In the genomic region with DNA sequence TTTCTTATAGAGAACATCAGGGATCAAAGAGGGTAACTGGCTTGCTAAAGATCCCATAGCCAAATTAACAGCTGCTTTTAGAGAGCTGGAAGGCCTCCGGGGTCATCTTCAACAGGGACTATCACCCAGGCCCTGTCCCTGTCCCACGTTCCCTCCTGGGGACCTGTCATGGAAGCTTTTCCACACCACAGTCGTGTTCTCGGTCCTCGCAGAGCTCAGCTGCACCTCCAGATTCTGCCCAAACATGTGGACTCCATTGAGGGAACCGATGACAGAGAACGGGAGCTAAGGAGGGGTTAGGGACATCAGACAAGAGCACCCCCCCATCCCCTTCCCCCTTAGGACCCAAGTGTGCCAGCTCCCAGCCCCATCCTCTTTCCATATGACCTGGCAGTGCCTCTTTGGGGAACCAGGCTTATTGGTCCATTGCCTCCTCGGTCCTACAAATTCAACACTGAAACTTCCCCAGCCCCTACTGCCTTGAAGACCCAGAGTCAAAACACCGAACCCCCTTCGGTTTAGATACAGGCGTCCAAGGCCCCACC, we compare ENCODE assay signal across 8 cellular contexts. TPM values are rescaled to one million over a fixed set of nuclear protein-coding genes. Genes with fewer than 3 reads are reported as not detected.
DNase-seq lines count a peak whose midpoint lies in the region; TF ChIP-seq lines count a peak whose summit lies in the region.

No MANE protein-coding gene starts in this region.

- H3K27ac Mint-ChIP-seq in neural crest cell (ENCODE audit: unreplicated experiment): peak overlapping the region; percentile 67

- H3K36me3 Mint-ChIP-seq in neural crest cell (ENCODE audit: low read depth): no peaks in the 10 kb centered on the region

- no peak for TF ChIP-seq CTCF in C4-2B (conservative IDR thresholded peaks at IDR 0.05)
- no peak for TF ChIP-seq CTCF in neural crest cell (conservative IDR thresholded peaks at IDR 0.05)
- TF ChIP-seq CTCF in GM10266 (IDR thresholded peaks at IDR 0.05; ENCODE audit: control insufficient read depth, insufficient read depth, low read depth, missing control alignments): no peak

- peak overlapping the region; percentile 81 for H3K9ac ChIP-seq in NT2/D1 (ENCODE audit: insufficient read length, low read depth)

- no peaks in the 10 kb centered on the region for H3K9me3 Mint-ChIP-seq in neural crest cell

- DNase-seq in NT2/D1 (ENCODE audit: low read depth, low spot score) (no peak), neural crest cell (ENCODE audit: low read depth, low spot score) (no peak), activated gamma-delta T cell (lab: John Stamatoyannopoulos, UW) (no peak), GM10266 (ENCODE audit: extremely low spot score) (no peak), NCI-H2227 (lab: John Stamatoyannopoulos, UW; ENCODE audit: unreplicated experiment) (no peak)
- no peak for DNase-seq in effector memory CD4-positive, alpha-beta T cell
- DNase-seq in activated CD8-positive, alpha-beta memory T cell treated with anti-CD3 and anti-CD28 coated beads, Interleukin-2, amount 50 U/mL, for 4 hours: no peak

- H3K9me3 ChIP-seq in NT2/D1 (ENCODE audit: insufficient read depth, low read length): no peaks in the 10 kb centered on the region
- H3K9me3 ChIP-seq in effector memory CD4-positive, alpha-beta T cell (ENCODE audit: control insufficient read depth, low read length): no peaks in the 10 kb centered on the region

- peaks cover 23% of the 10 kb centered on the region for H3K36me3 ChIP-seq in NT2/D1 (ENCODE audit: insufficient read depth, insufficient read length, low read length)
- H3K36me3 ChIP-seq in effector memory CD4-positive, alpha-beta T cell (ENCODE audit: control insufficient read depth, insufficient read depth, low read length): no peaks in the 10 kb centered on the region

- H3K27ac ChIP-seq in C4-2B: peak overlapping the region; percentile 7; the same call in 1 of the 2 replicates
- H3K27ac ChIP-seq in effector memory CD4-positive, alpha-beta T cell (ENCODE audit: insufficient read depth, low read length, poor library complexity, severe bottlenecking): peak overlapping the region; percentile 96

- no peaks in the 10 kb centered on the region for H3K27me3 Mint-ChIP-seq in neural crest cell (ENCODE audit: low read depth)

- peak overlapping the region; percentile 71 for H3K4me3 ChIP-seq in NT2/D1 (ENCODE audit: insufficient read length, low read depth)
- H3K4me3 ChIP-seq in effector memory CD4-positive, alpha-beta T cell (ENCODE audit: insufficient read depth, low read depth, low read length, poor library complexity, severe bottlenecking): peak overlapping the region; percentile 69

- H3K27me3 ChIP-seq in NT2/D1 (ENCODE audit: insufficient read depth, insufficient read length): no peaks in the 10 kb centered on the region
- H3K27me3 ChIP-seq in effector memory CD4-positive, alpha-beta T cell (replicated peaks; ENCODE audit: control insufficient read depth, insufficient read depth, low read length, poor library complexity, severe bottlenecking): no peaks in the 10 kb centered on the region

- H3K4me1 Mint-ChIP-seq in neural crest cell: peaks cover 44% of the 10 kb centered on the region

- peak overlapping the region; percentile 98 for H3K4me3 Mint-ChIP-seq in neural crest cell

- H3K4me1 ChIP-seq in NT2/D1 (ENCODE audit: insufficient read depth, insufficient read length): peaks cover 7% of the 10 kb centered on the region
- H3K4me1 ChIP-seq in effector memory CD4-positive, alpha-beta T cell (ENCODE audit: control insufficient read depth, insufficient read depth, low read length, poor library complexity, severe bottlenecking): peaks cover 14% of the 10 kb centered on the region

RNA-seq across cellular contexts. Expression of gene FUZ, which starts 0.6 kb away (rescaled TPM):
- total RNA-seq in neural crest cell: 37.5 and 38.0 TPM in 2 replicates

RNA-seq across cellular contexts. Expression of gene MED25, which starts 5.6 kb away (rescaled TPM):
- total RNA-seq in neural crest cell: 80.8 and 85.4 TPM in 2 replicates

RNA-seq across cellular contexts. Expression of gene PTOV1, which starts 38.4 kb away (rescaled TPM):
- 453 and 466 TPM in 2 replicates for total RNA-seq in neural crest cell

RNA-seq across cellular contexts. Expression of gene AP2A1, which starts 45.7 kb away (rescaled TPM):
- 96.7 and 102 TPM in 2 replicates for total RNA-seq in neural crest cell

RNA-seq across cellular contexts. Expression of gene TSKS, which starts 49.4 kb away (rescaled TPM):
- total RNA-seq in neural crest cell: not detected in 2 replicates
